Comparison of ENCODE assay signal across 36 cellular contexts in genomic region chr10:13227031-13227430, GRCh38. TPM values are rescaled to one million over a fixed set of nuclear protein-coding genes. Genes with fewer than 3 reads are reported as not detected.
"Had no signal": no experiment of that assay in that cellular context is flagged by ENCODE, and none has a peak within 500 bp of the region (broad histone marks: within the 10 kb centered on the region; RNA-seq: fewer than 3 reads in every experiment).

No MANE protein-coding gene starts in this region.

- H3K27ac Mint-ChIP-seq: naive B cell; natural killer cell treated with Interleukin-12 subunit alpha and Interleukin-12 subunit beta and Interleukin-15 and Interleukin-18, amount 100 ng/mL, for 72 hours; nephron progenitor cell; progenitor cell of endocrine pancreas; stimulated activated effector memory CD8-positive, alpha-beta T cell treated with anti-CD3 and anti-CD28 coated beads, Interleukin-12 subunit alpha, Interleukin-12 subunit beta, amount 100 ng/mL, for 72 hours; stimulated activated naive B cell treated with anti-CD40 and anti-IgM and Interleukin-4, amounts not matched to agents 10 μg/mL and 1 μg/mL and 100 μg/mL, for 72 hours; stimulated activated naive CD8-positive, alpha-beta T cell treated with anti-CD3 and anti-CD28 coated beads, Interleukin-15, Interleukin-2, amounts not matched to agents 100 ng/mL and 50 ng/mL, for 24 hours had no signal

- H3K4me1 Mint-ChIP-seq: naive B cell; naive thymus-derived CD8-positive, alpha-beta T cell; nephron progenitor cell; neural crest cell; stimulated activated effector memory CD8-positive, alpha-beta T cell treated with anti-CD3 and anti-CD28 coated beads, Interleukin-12 subunit alpha, Interleukin-12 subunit beta, amount 100 ng/mL, for 72 hours; stimulated activated naive B cell treated with anti-CD40 and anti-IgM and Interleukin-4, amounts not matched to agents 10 μg/mL and 1 μg/mL and 100 μg/mL, for 72 hours had no signal

- H3K36me3 Mint-ChIP-seq: naive B cell; naive thymus-derived CD8-positive, alpha-beta T cell; natural killer cell treated with Interleukin-12 subunit alpha and Interleukin-12 subunit beta and Interleukin-15 and Interleukin-18, amount 100 ng/mL, for 72 hours; stimulated activated effector memory CD8-positive, alpha-beta T cell treated with anti-CD3 and anti-CD28 coated beads, Interleukin-12 subunit alpha, Interleukin-12 subunit beta, amount 100 ng/mL, for 72 hours; stimulated activated naive B cell treated with anti-CD40 and anti-IgM and Interleukin-4, amounts not matched to agents 10 μg/mL and 1 μg/mL and 100 μg/mL, for 72 hours had no signal

- H3K9me3 ChIP-seq: neutrophil, ovary, psoas muscle, right lobe of liver, stomach, thoracic aorta, thyroid gland, tibial nerve, upper lobe of left lung, uterus had no signal

- H3K27ac ChIP-seq: neutrophil, parathyroid adenoma, psoas muscle, right lobe of liver, skin epidermis, stomach, thyroid gland, tibial nerve, upper lobe of left lung, uterus had no signal

- H3K4me1 ChIP-seq: parathyroid adenoma, psoas muscle, right lobe of liver, stomach, thyroid gland, tibial nerve, upper lobe of left lung, uterus had no signal

- H3K27me3 ChIP-seq: neutrophil, ovary, right lobe of liver, stomach, thyroid gland, tibial nerve, upper lobe of left lung, uterus had no signal

- H3K27me3 Mint-ChIP-seq: naive thymus-derived CD8-positive, alpha-beta T cell; natural killer cell treated with Interleukin-12 subunit alpha and Interleukin-12 subunit beta and Interleukin-15 and Interleukin-18, amount 100 ng/mL, for 72 hours; stimulated activated naive CD8-positive, alpha-beta T cell treated with anti-CD3 and anti-CD28 coated beads, Interleukin-15, Interleukin-2, amounts not matched to agents 100 ng/mL and 50 ng/mL, for 24 hours had no signal

- H3K9ac ChIP-seq: parathyroid adenoma had no signal

- DNase-seq: naive B cell; naive thymus-derived CD8-positive, alpha-beta T cell; nephron progenitor cell; nucleus accumbens; ovary; posterior cingulate gyrus; psoas muscle; right cardiac atrium; stimulated activated CD4-positive, alpha-beta T cell treated with anti-CD3 and anti-CD28 coated beads, Interleukin-12 subunit alpha, Interleukin-12 subunit beta, amount 100 ng/mL, for 4 hours; stimulated activated CD4-positive, alpha-beta T cell treated with anti-CD3 and anti-CD28 coated beads, Interleukin-2, amount 100 ng/mL, for 24 hours; stimulated activated CD4-positive, alpha-beta T cell treated with anti-CD3 and anti-CD28 coated beads, Interleukin-2, amount 100 ng/mL, for 48 hours; stimulated activated CD4-positive, alpha-beta T cell treated with anti-CD3 and anti-CD28 coated beads, Interleukin-4, amount 100 ng/mL, for 24 hours; stimulated activated naive B cell treated with anti-CD40 and anti-IgM and Interleukin-4, amounts not matched to agents 10 μg/mL and 1 μg/mL and 100 μg/mL, for 72 hours; stimulated activated naive CD4-positive, alpha-beta T cell treated with Interleukin-2 at 50 U/mL for 16 hours; stomach; thyroid gland; trophoblast cell; upper lobe of left lung; uterus had no signal

- H3K36me3 ChIP-seq: neutrophil, ovary, right lobe of liver, stomach, thoracic aorta, thyroid gland, tibial nerve, upper lobe of left lung, uterus had no signal

- H3K4me3 Mint-ChIP-seq: naive B cell; naive thymus-derived CD8-positive, alpha-beta T cell; natural killer cell treated with Interleukin-12 subunit alpha and Interleukin-12 subunit beta and Interleukin-15 and Interleukin-18, amount 100 ng/mL, for 72 hours; nephron progenitor cell; neural crest cell; stimulated activated effector memory CD8-positive, alpha-beta T cell treated with anti-CD3 and anti-CD28 coated beads, Interleukin-12 subunit alpha, Interleukin-12 subunit beta, amount 100 ng/mL, for 72 hours; stimulated activated naive B cell treated with anti-CD40 and anti-IgM and Interleukin-4, amounts not matched to agents 10 μg/mL and 1 μg/mL and 100 μg/mL, for 72 hours; stimulated activated naive CD8-positive, alpha-beta T cell treated with anti-CD3 and anti-CD28 coated beads, Interleukin-15, Interleukin-2, amounts not matched to agents 100 ng/mL and 50 ng/mL, for 24 hours had no signal

- H3K9me3 Mint-ChIP-seq: naive B cell; naive thymus-derived CD8-positive, alpha-beta T cell; natural killer cell treated with Interleukin-12 subunit alpha and Interleukin-12 subunit beta and Interleukin-15 and Interleukin-18, amount 100 ng/mL, for 72 hours; nephron progenitor cell; neural crest cell; stimulated activated effector memory CD8-positive, alpha-beta T cell treated with anti-CD3 and anti-CD28 coated beads, Interleukin-12 subunit alpha, Interleukin-12 subunit beta, amount 100 ng/mL, for 72 hours; stimulated activated naive B cell treated with anti-CD40 and anti-IgM and Interleukin-4, amounts not matched to agents 10 μg/mL and 1 μg/mL and 100 μg/mL, for 72 hours; stimulated activated naive CD8-positive, alpha-beta T cell treated with anti-CD3 and anti-CD28 coated beads, Interleukin-15, Interleukin-2, amounts not matched to agents 100 ng/mL and 50 ng/mL, for 24 hours had no signal

- ATAC-seq: naive thymus-derived CD8-positive, alpha-beta T cell; natural killer cell treated with Interleukin-12 subunit alpha and Interleukin-12 subunit beta and Interleukin-15 and Interleukin-18, amount 100 ng/mL, for 72 hours; psoas muscle; right cardiac atrium; right lobe of liver; stimulated activated naive B cell treated with anti-CD40 and anti-IgM and Interleukin-4, amounts not matched to agents 10 μg/mL and 1 μg/mL and 100 μg/mL, for 72 hours had no signal

- H3K4me3 ChIP-seq: ovary, psoas muscle, right lobe of liver, skin epidermis, stomach, thoracic aorta, thyroid gland, tibial nerve, upper lobe of left lung, uterus had no signal

RNA-seq across cellular contexts. Expression of gene UCMA, which starts 7.1 kb away (rescaled TPM):
- total RNA-seq: myocyte; naive thymus-derived CD8-positive, alpha-beta T cell; natural killer cell treated with Interleukin-12 subunit alpha and Interleukin-12 subunit beta and Interleukin-15 and Interleukin-18, amount 100 ng/mL, for 72 hours; neural crest cell; omental fat pad; progenitor cell of endocrine pancreas; psoas muscle; renal cortical epithelial cell; right cardiac atrium; right lobe of liver; stomach; subcutaneous adipose tissue; temporal lobe; thoracic aorta; thyroid gland; tibial nerve; upper lobe of left lung; urinary bladder had no signal
- polyA plus RNA-seq: naive thymus-derived CD8-positive, alpha-beta T cell; right cardiac atrium; stomach; urinary bladder had no signal
